Comparison of ENCODE assay signal across 25 cellular contexts in genomic region chr11:101306721-101307120, GRCh38.
DNase-seq lines count a peak whose midpoint lies in the region; FAIRE-seq and TF ChIP-seq lines count a peak whose summit lies in the region.
"Had no signal": no experiment of that assay in that cellular context is flagged by ENCODE, and none has a peak within 500 bp of the region (broad histone marks: within the 10 kb centered on the region; RNA-seq: fewer than 3 reads in every experiment).

No MANE protein-coding gene starts in this region.

- peaks cover 6% of the 10 kb centered on the region for H3K4me1 ChIP-seq in endocrine pancreas (ENCODE audit: control insufficient read depth, insufficient read depth, low read length)
- H3K4me1 ChIP-seq: BE2C, BLaER1 had no signal

- no peaks in the 10 kb centered on the region for H3K27me3 ChIP-seq in endocrine pancreas (ENCODE audit: control insufficient read depth, insufficient read depth, low read length)
- H3K27me3 ChIP-seq: BE2C, BLaER1 had no signal

- TF ChIP-seq POLR2A in erythroblast (IDR thresholded peaks at IDR 0.05; ENCODE audit: low read length): no peak

- no peak for TF ChIP-seq CTCF in LNCaP clone FGC (IDR thresholded peaks at IDR 0.05; ENCODE audit: control insufficient read depth, extremely low read depth, insufficient read depth)

- H3K4me3 ChIP-seq in LNCaP clone FGC (ENCODE audit: low read depth, low read length): no peak overlapping the region
- peak overlapping the region; percentile 36 for H3K4me3 ChIP-seq in endocrine pancreas (ENCODE audit: control insufficient read depth, insufficient read depth, low read length)
- H3K4me3 ChIP-seq: BLaER1, GM12878 had no signal

- H3K36me3 ChIP-seq in endocrine pancreas (ENCODE audit: control insufficient read depth, insufficient read depth, low read length): no peaks in the 10 kb centered on the region
- H3K36me3 ChIP-seq: BE2C, BLaER1 had no signal

- no peak overlapping the region for H3K9ac ChIP-seq in endocrine pancreas (ENCODE audit: control insufficient read depth, insufficient read depth, low read length)
- H3K9ac ChIP-seq: BLaER1 had no signal

- peak; percentile 13 for FAIRE-seq in HTR-8/SVneo (lab: Jason Lieb, UNC)
- FAIRE-seq: A204.1, GM12878, GM12892, GM18507 had no signal

- DNase-seq in HTR-8/SVneo (ENCODE audit: insufficient read length, low spot score): no peak
- peak; percentile 67 for DNase-seq in LNCaP clone FGC (ENCODE audit: low read depth)
- DNase-seq in erythroblast (lab: John Stamatoyannopoulos, UW): no peak
- DNase-seq in GOT3 (lab: John Stamatoyannopoulos, UW): no peak
- DNase-seq: 8988T; ACHN; BE2C; C1 segment of cervical spinal cord; CD4-positive, alpha-beta memory T cell; CD4-positive, CD25-positive, alpha-beta regulatory T cell; CD8-positive, alpha-beta memory T cell; COR-L47; DMS 273 treated with DMSO at 0.1 percent for 48 hours; DMS153; DMS53; DMS79; DND-41; EL; GDM1 had no signal

- no peaks in the 10 kb centered on the region for H3K9me3 ChIP-seq in endocrine pancreas (ENCODE audit: control insufficient read depth, low read length)
- H3K9me3 ChIP-seq: BE2C, BLaER1 had no signal
